ENCODE assay signal across 18 cellular contexts in genomic region chr7:105828141-105828540, GRCh38. TPM values are rescaled to one million over a fixed set of nuclear protein-coding genes. Genes with fewer than 3 reads are reported as not detected.
DNase-seq lines count a peak whose midpoint lies in the region; ATAC-seq, FAIRE-seq and TF ChIP-seq lines count a peak whose summit lies in the region.
"Had no signal": no experiment of that assay in that cellular context is flagged by ENCODE, and none has a peak within 500 bp of the region (broad histone marks: within the 10 kb centered on the region; RNA-seq: fewer than 3 reads in every experiment).

No MANE protein-coding gene starts in this region.

- H2AK5ac ChIP-seq in IMR-90 (ENCODE audit: low read depth, low read length), result peak overlapping the region; percentile 86

- H3K9me1 ChIP-seq in IMR-90 (ENCODE audit: insufficient read depth, low read length), result peaks cover 16% of the 10 kb centered on the region

- TF ChIP-seq CTCF in HepG2 (CRISPR knock-in tag; IDR thresholded peaks at IDR 0.05), result no peak
- no peak for TF ChIP-seq CTCF in right lobe of liver (IDR thresholded peaks at IDR 0.05)
- no peak for TF ChIP-seq CTCF in IMR-90 (conservative IDR thresholded peaks at IDR 0.05; ENCODE audit: low read depth, low read length)
- no peak for TF ChIP-seq CTCF in CD8-positive, alpha-beta T cell (IDR thresholded peaks at IDR 0.05)

- H3K9me3 Mint-ChIP-seq in CD8-positive, alpha-beta T cell, result peaks cover 10% of the 10 kb centered on the region

- H3K4me3 Mint-ChIP-seq in CD8-positive, alpha-beta T cell, result no peak overlapping the region

- H3K27me3 ChIP-seq in HepG2 (ENCODE audit: control insufficient read depth in 1 of 2, insufficient read depth in 2 of 2, low read length in 2 of 2) (no peaks in the 10 kb centered on the region), right lobe of liver (no peaks in the 10 kb centered on the region), IMR-90 (ENCODE audit: control insufficient read depth, insufficient read depth, low read length) (no peaks in the 10 kb centered on the region)
- no peaks in the 10 kb centered on the region for H3K27me3 ChIP-seq in CD8-positive, alpha-beta T cell (ENCODE audit: insufficient read depth, low read length)
- H3K27me3 ChIP-seq: BLaER1 had no signal

- H3K4me1 Mint-ChIP-seq in CD8-positive, alpha-beta T cell (ENCODE audit: low read depth), result peaks cover 26% of the 10 kb centered on the region

- 97% methylated on average over 2 of the region's 2 CpGs for WGBS in HepG2 (ENCODE audit: low lambda C conversion rate)
- no CpG with 5 or more reads among the region's 2 CpGs for WGBS in right lobe of liver (ENCODE audit: insufficient coverage, low coverage, low lambda C conversion rate, missing lambda C conversion rate)
- 100% methylated on average over 1 of the region's 2 CpGs; no CpG with 5 or more reads in 1 of the 2 experiments for WGBS in IMR-90 (ENCODE audit: extremely low coverage in 2 of 2, insufficient read length in 1 of 2), 2 experiments

- peak overlapping the region; percentile 13; the same call in 1 of the 2 replicates for H3K23ac ChIP-seq in IMR-90 (ENCODE audit: low read depth, low read length)

- peak overlapping the region; percentile 6; the same call in 1 of the 2 replicates for H3K18ac ChIP-seq in IMR-90 (ENCODE audit: low read depth, low read length)

- no peak for ATAC-seq in HepG2
- ATAC-seq in right lobe of liver, result no peak
- ATAC-seq in IMR-90 (ENCODE audit: low read depth), result no peak
- ATAC-seq in CD8-positive, alpha-beta T cell, result no peak

- peak overlapping the region; percentile 12 for H2AK9ac ChIP-seq in IMR-90 (replicated peaks; ENCODE audit: low read depth, low read length, poor library complexity)

- BruUV-seq in HepG2 (replicated peaks; lab: Mats Ljungman, UMichigan) (no TSS peak), IMR-90 (replicated peaks; lab: Mats Ljungman, UMichigan) (no TSS peak)

- H2BK120ac ChIP-seq in IMR-90 (ENCODE audit: low read depth, low read length), result peak overlapping the region; percentile 72

- POLR2A ChIA-PET in HepG2 (lab: Yijun Ruan, JAX) (interaction anchor here (1.7 kb wide), 1 partner anchor 49 kb away, joined by 5 read pairs; the partner anchor contains the start of gene ATXN7L1), IMR-90 (lab: Charles Lee; ENCODE audit: unreplicated experiment) (no interaction called here)
- POLR2A ChIA-PET in CD8-positive, alpha-beta T cell (lab: Charles Lee), result no interaction called here

- no peak overlapping the region for H2AFZ ChIP-seq in HepG2 (ENCODE audit: low read length)
- H2AFZ ChIP-seq in IMR-90 (replicated peaks; ENCODE audit: low read length, poor library complexity), result no peak overlapping the region
- H2AFZ ChIP-seq: GM23248 had no signal

- H4K8ac ChIP-seq in IMR-90 (ENCODE audit: low read depth in 2 of 2, low read length in 2 of 2), result peak overlapping the region in 1 of 2 experiments; percentile 20; a peak in 2 of 4 replicates

- no peaks in the 10 kb centered on the region for H3K36me3 ChIP-seq in HepG2 (replicated peaks in 1 of 2; ENCODE audit: control insufficient read depth in 1 of 2, insufficient read depth in 2 of 2, low read length in 2 of 2)
- no peaks in the 10 kb centered on the region for H3K36me3 ChIP-seq in right lobe of liver
- no peaks in the 10 kb centered on the region for H3K36me3 ChIP-seq in IMR-90 (ENCODE audit: control insufficient read depth, insufficient read depth, low read length)
- no peaks in the 10 kb centered on the region for H3K36me3 ChIP-seq in CD8-positive, alpha-beta T cell (ENCODE audit: insufficient read depth, low read length)
- H3K36me3 ChIP-seq: BLaER1, HAP-1 had no signal

- CTCF ChIA-PET in HepG2 (lab: Yijun Ruan, JAX; ENCODE audit: low intra/inter-chr PET ratio, low total read pairs), result no interaction called here
- CTCF ChIA-PET in IMR-90 (lab: Yijun Ruan, JAX), result interaction anchor here (0.8 kb wide), 1 partner anchor 429 kb away, joined by 3 read pairs; no protein-coding TSS in a partner anchor
- CTCF ChIA-PET in CD8-positive, alpha-beta T cell (lab: Charles Lee), result no interaction called here

- DNase-seq in HepG2 (ENCODE audit: low spot score), result no peak
- no peak for DNase-seq in right lobe of liver
- DNase-seq in IMR-90, result no peak
- DNase-seq in cerebellum (ENCODE audit: low spot score), result peak; percentile 34
- no peak for DNase-seq in CD8-positive, alpha-beta T cell
- DNase-seq in NK-92 (lab: John Stamatoyannopoulos, UW; ENCODE audit: unreplicated experiment), result no peak
- no peak for DNase-seq in NCI-H2227 treated with DMSO at 0.1 percent for 48 hours (lab: John Stamatoyannopoulos, UW)
- no peak for DNase-seq in GM19238 (ENCODE audit: insufficient read length, low spot score)
- DNase-seq: 8988T, DMS153, DMS79, GF-D8, GM23248, KG1 had no signal

- dilution Hi-C loops in IMR-90 (cut with HindIII; ENCODE audit: low sequenced_read_pairs, unreplicated experiment), result no loop called here

- peak overlapping the region; percentile 63 for H4K91ac ChIP-seq in IMR-90 (ENCODE audit: insufficient read depth, low read depth, low read length)

- peak overlapping the region; percentile 37 for H3K27ac ChIP-seq in HepG2 (ENCODE audit: extremely low read length, insufficient read depth, low read length)
- H3K27ac ChIP-seq in right lobe of liver, result no peak overlapping the region
- H3K27ac ChIP-seq in IMR-90 (ENCODE audit: insufficient read depth, low read length), result no peak overlapping the region
- H3K27ac ChIP-seq in CD8-positive, alpha-beta T cell (ENCODE audit: low read depth, low read length), result no peak overlapping the region
- H3K27ac ChIP-seq: BLaER1, GM23248 had no signal

- peak overlapping the region; percentile 96 for H2BK15ac ChIP-seq in IMR-90 (ENCODE audit: low read depth, low read length)

- H2BK5ac ChIP-seq in IMR-90 (ENCODE audit: low read depth, low read length, poor library complexity, severe bottlenecking), result no peak overlapping the region

- peaks cover 13 to 60% of the 10 kb centered on the region in 2 experiments for H3K79me1 ChIP-seq in IMR-90 (ENCODE audit: low read depth in 1 of 2, low read length in 2 of 2)

- H3K14ac ChIP-seq in IMR-90 (replicated peaks; ENCODE audit: low read depth, low read length), result peak overlapping the region; percentile 32; the same call in 1 of the 2 replicates

- H4K20me1 ChIP-seq in HepG2 (ENCODE audit: insufficient read depth, low read length), result no peaks in the 10 kb centered on the region
- peaks cover 3% of the 10 kb centered on the region; the same call in 1 of the 2 replicates for H4K20me1 ChIP-seq in IMR-90 (ENCODE audit: insufficient read depth, low read length)
- H4K20me1 ChIP-seq: BLaER1 had no signal

- H3K4me1 ChIP-seq in HepG2 (ENCODE audit: insufficient read depth, low read length) (peaks cover 63% of the 10 kb centered on the region), right lobe of liver (peaks cover 0 to 26% (median 7%) of the 10 kb centered on the region in 4 donors), IMR-90 (ENCODE audit: control insufficient read depth, insufficient read depth, low read length) (peaks cover 28% of the 10 kb centered on the region)
- H3K4me1 ChIP-seq in CD8-positive, alpha-beta T cell (ENCODE audit: insufficient read depth, low read length), result no peaks in the 10 kb centered on the region
- H3K4me1 ChIP-seq: BLaER1, HAP-1 had no signal

- no peak overlapping the region for H3K56ac ChIP-seq in IMR-90 (ENCODE audit: extremely low read depth, insufficient read depth, low read length)

- no peak for TF ChIP-seq EP300 in HepG2 (IDR thresholded peaks at IDR 0.05; ENCODE audit: low read depth in 2 of 2, low read length in 2 of 2)
- no peak for TF ChIP-seq EP300 in HepG2 (CRISPR knock-in tag; IDR thresholded peaks at IDR 0.05; ENCODE audit: borderline replicate concordance)

- peak overlapping the region; percentile 64 for H3K4ac ChIP-seq in IMR-90 (ENCODE audit: low read depth, low read length)

- in situ Hi-C loops in HepG2 (cut with HindIII; ENCODE audit: extremely low pct_ligation_motif_present, low pct_unique_long_range_greater_than_20kb) (no loop called here), IMR-90 (cut with MboI; ENCODE audit: low sequenced_read_pairs) (no loop called here)

- H3K27me3 Mint-ChIP-seq in CD8-positive, alpha-beta T cell (ENCODE audit: low read depth), result no peaks in the 10 kb centered on the region

- TF ChIP-seq RAD21 in HepG2 (CRISPR knock-in tag; IDR thresholded peaks at IDR 0.05), result no peak
- no peak for TF ChIP-seq RAD21 in IMR-90 (IDR thresholded peaks at IDR 0.05; ENCODE audit: low read length)

- peak overlapping the region; percentile 12; the same call in 1 of the 2 replicates for H4K5ac ChIP-seq in IMR-90 (ENCODE audit: low read depth, low read length)

- H3K4me3 ChIP-seq in HepG2 (replicated peaks in 1 of 3; ENCODE audit: insufficient read depth in 1 of 3, low read depth in 2 of 3, low read length in 3 of 3) (no peak overlapping the region), right lobe of liver (no peak overlapping the region), IMR-90 (ENCODE audit: insufficient read depth, low read depth, low read length) (no peak overlapping the region)
- H3K4me3 ChIP-seq in CD8-positive, alpha-beta T cell (ENCODE audit: low read depth, low read length), result no peak overlapping the region
- H3K4me3 ChIP-seq: BLaER1, GM23248, HAP-1 had no signal

- H3K27ac Mint-ChIP-seq in CD8-positive, alpha-beta T cell, result no peak overlapping the region

- no peak for TF ChIP-seq POLR2A in HepG2 (IDR thresholded peaks at IDR 0.05; ENCODE audit: insufficient read depth in 1 of 2, low read depth in 2 of 2, low read length in 2 of 2)
- TF ChIP-seq POLR2A in right lobe of liver (IDR thresholded peaks at IDR 0.05), result no peak
- TF ChIP-seq POLR2A in IMR-90 (IDR thresholded peaks at IDR 0.05; ENCODE audit: low read depth, low read length), result no peak

- H3K9ac ChIP-seq in HepG2 (ENCODE audit: insufficient read depth, low read depth, low read length), result no peak overlapping the region
- H3K9ac ChIP-seq in IMR-90 (ENCODE audit: low read depth, low read length), result no peak overlapping the region
- H3K9ac ChIP-seq: BLaER1, GM23248 had no signal

- intact Hi-C loops in HepG2 (cut with micrococcal nuclease; ENCODE audit: unreplicated experiment) (no loop called here), right lobe of liver (cut with DNase I) (no loop called here), IMR-90 (cut with micrococcal nuclease) (no loop called here)
- intact Hi-C loops in CD8-positive, alpha-beta T cell (cut with DNase I, micrococcal nuclease), result no loop called here

- FAIRE-seq in HepG2 (lab: Jason Lieb, UNC), result no peak
- FAIRE-seq: GM19239, HTR-8/SVneo had no signal

- H2BK20ac ChIP-seq in IMR-90 (ENCODE audit: low read depth, low read length), result peak overlapping the region; percentile 57

- no peak overlapping the region for H3K4me2 ChIP-seq in HepG2 (ENCODE audit: low read depth, low read length)
- H3K4me2 ChIP-seq in IMR-90 (ENCODE audit: low read depth, low read length), result no peak overlapping the region
- H3K4me2 ChIP-seq: BLaER1 had no signal

- H3K79me2 ChIP-seq in HepG2 (ENCODE audit: insufficient read depth, low read length), result no peaks in the 10 kb centered on the region

- H3K9me3 ChIP-seq in HepG2 (ENCODE audit: low read length) (no peaks in the 10 kb centered on the region), right lobe of liver (no peaks in the 10 kb centered on the region), IMR-90 (ENCODE audit: control insufficient read depth, insufficient read depth, low read length) (no peaks in the 10 kb centered on the region)
- no peaks in the 10 kb centered on the region for H3K9me3 ChIP-seq in CD8-positive, alpha-beta T cell (ENCODE audit: low read length)
- H3K9me3 ChIP-seq: BLaER1 had no signal

- peaks cover 15% of the 10 kb centered on the region for H3K36me3 Mint-ChIP-seq in CD8-positive, alpha-beta T cell

RNA-seq across cellular contexts. Expression of gene ATXN7L1, which starts 48.3 kb away (rescaled TPM):
- total RNA-seq in HepG2 (2016; rRNA removed; fragmentation: Illumina TruSeq; extraction: Trizol) (7.7 and 7.8 TPM in 2 replicates), right lobe of liver (10 to 100 TPM in 3 of 6 experiments, 1 to 10 TPM in 3; 7.1 to 15.7 (median 11.0) TPM), IMR-90 (2012; rRNA removed) (4.3 and 4.7 TPM in 2 replicates), cerebellum (28.2 TPM)
- 5.5 and 6.6 TPM in 2 replicates for total RNA-seq in HepG2 (2016; cell fraction: cytosol; rRNA removed; fragmentation: Illumina TruSeq; extraction: Trizol; ENCODE audit: low read depth)
- total RNA-seq in HepG2 (2016; cell fraction: insoluble cytoplasmic fraction; rRNA removed; fragmentation: Illumina TruSeq; extraction: Trizol), result 6.4 and 8.4 TPM in 2 replicates
- total RNA-seq in HepG2 (2016; cell fraction: membrane; rRNA removed; fragmentation: Illumina TruSeq; extraction: Trizol), result 6.2 and 7.4 TPM in 2 replicates
- total RNA-seq in HepG2 (2016; cell fraction: nucleus; rRNA removed; fragmentation: Illumina TruSeq; extraction: Trizol), result 11.2 and 17.2 TPM in 2 replicates
- polyA plus RNA-seq in HepG2 (2011; rRNA removed) (4.1 and 4.3 TPM in 2 replicates), IMR-90 (2012; rRNA removed) (3.2 and 3.5 TPM in 2 replicates)
- polyA plus RNA-seq in HepG2 (2011; cell fraction: cytosol; rRNA removed), result 1.3 and 1.7 TPM in 2 replicates
- polyA plus RNA-seq in HepG2 (2011; cell fraction: nucleus; rRNA removed), result 11.3 and 12.0 TPM in 2 replicates
- polyA plus RNA-seq in HepG2 (2012), result 4.3 and 5.7 TPM in 2 replicates
- 7.6 and 8.7 TPM in 2 replicates for polyA plus RNA-seq in HepG2 (2016; cell fraction: cytosol; fragmentation: Illumina TruSeq; extraction: Trizol; ENCODE audit: low read depth)
- 7.7 and 8.4 TPM in 2 replicates for polyA plus RNA-seq in HepG2 (2016; cell fraction: insoluble cytoplasmic fraction; fragmentation: Illumina TruSeq; extraction: Trizol; ENCODE audit: low read depth)
- polyA plus RNA-seq in HepG2 (2016; cell fraction: membrane; fragmentation: Illumina TruSeq; extraction: Trizol; ENCODE audit: low read depth), result 7.2 and 7.9 TPM in 2 replicates
- 19.9 and 21.6 TPM in 2 replicates for polyA plus RNA-seq in HepG2 (2016; cell fraction: nucleus; fragmentation: Illumina TruSeq; extraction: Trizol; ENCODE audit: insufficient read depth, low read depth)
- polyA minus RNA-seq in HepG2 (2011; rRNA and poly(A)+ RNA removed; ENCODE audit: low replicate concordance), result 6.4 and 6.7 TPM in 2 replicates
- polyA minus RNA-seq in HepG2 (2011; cell fraction: cytosol; rRNA and poly(A)+ RNA removed), result 1.5 and 4.4 TPM in 2 replicates
- polyA minus RNA-seq in HepG2 (2011; cell fraction: nucleus; rRNA and poly(A)+ RNA removed), result 16.5 and 21.3 TPM in 2 replicates
- 1.3 and 1.8 TPM in 2 replicates for polyA plus RNA-seq in IMR-90 (2012; cell fraction: cytosol; rRNA removed)
- polyA plus RNA-seq in IMR-90 (2012; cell fraction: nucleus; rRNA removed; ENCODE audit: low replicate concordance), result 3.4 and 6.4 TPM in 2 replicates
- total RNA-seq in CD8-positive, alpha-beta T cell, result 10 to 100 TPM; 17.0 to 18.5 TPM
